In genomic region chr14:75215520-75215919, GRCh38 we compare ENCODE assay signal across 22 cellular contexts.
"Had no signal": no experiment of that assay in that cellular context is flagged by ENCODE, and none has a peak within 500 bp of the region (broad histone marks: within the 10 kb centered on the region; RNA-seq: fewer than 3 reads in every experiment).

No MANE protein-coding gene starts in this region.

- ATAC-seq: foreskin keratinocyte; left colon; lower lobe of right lung; stimulated activated naive CD8-positive, alpha-beta T cell treated with anti-CD3 and anti-CD28 coated beads, Interleukin-15, Interleukin-2, amounts not matched to agents 100 U/mL and 50 U/mL, for 24 hours had no signal

- H3K4me1 Mint-ChIP-seq: endodermal cell had no signal

- DNase-seq: activated CD4-positive, alpha-beta memory T cell treated with anti-CD3 and anti-CD28 coated beads for 36 hours; activated CD4-positive, alpha-beta T cell treated with anti-CD3 and anti-CD28 coated beads for 1 hour; activated effector memory CD4-positive, alpha-beta T cell treated with Interleukin-2 at 50 U/mL for 16 hours; activated naive CD4-positive, alpha-beta T cell treated with anti-CD3 and anti-CD28 coated beads, Interleukin-2, amount 10 ng/mL, durations not matched to agents 7 days and 5 days; activated T-cell treated with anti-CD3 and anti-CD28 coated beads, Interleukin-2, amount 50 U/mL, for 1 hour; dorsolateral prefrontal cortex; endodermal cell; foreskin keratinocyte; hippocampal formation; islet precursor cell; left colon; lower lobe of right lung; occipital lobe; posterior cingulate gyrus; stimulated activated CD4-positive, alpha-beta T cell treated with anti-CD3 and anti-CD28 coated beads, Interleukin-12 subunit alpha, Interleukin-12 subunit beta, amount 100 ng/mL, for 4 hours; stimulated activated CD4-positive, alpha-beta T cell treated with anti-CD3 and anti-CD28 coated beads, Interleukin-1b, Interleukin-23, amount 100 ng/mL, for 48 hours; stimulated activated naive CD8-positive, alpha-beta T cell treated with anti-CD3 and anti-CD28 coated beads, Interleukin-15, Interleukin-2, amounts not matched to agents 100 U/mL and 50 U/mL, for 24 hours; substantia nigra; WERI-Rb-1 had no signal

- H3K27me3 ChIP-seq: dorsolateral prefrontal cortex, foreskin keratinocyte, tibial nerve had no signal

- H3K4me3 Mint-ChIP-seq: activated CD4-positive, alpha-beta memory T cell treated with anti-CD3 and anti-CD28 coated beads for 36 hours; activated naive CD4-positive, alpha-beta T cell treated with anti-CD3 and anti-CD28 coated beads, Interleukin-2, amount 10 ng/mL, durations not matched to agents 7 days and 5 days; endodermal cell had no signal

- H3K4me3 ChIP-seq: dorsolateral prefrontal cortex, lower lobe of right lung, tibial nerve had no signal

- H3K4me1 ChIP-seq: lower lobe of right lung, tibial nerve had no signal

- H3K9me3 Mint-ChIP-seq: activated CD4-positive, alpha-beta memory T cell treated with anti-CD3 and anti-CD28 coated beads for 36 hours; activated naive CD4-positive, alpha-beta T cell treated with anti-CD3 and anti-CD28 coated beads, Interleukin-2, amount 10 ng/mL, durations not matched to agents 7 days and 5 days; endodermal cell; T-helper 1 cell treated with Interleukin-12 subunit alpha and Interleukin-12 subunit beta and Interleukin-4 antibody, amounts not matched to agents 30 μg/mL and 1 μg/mL, for 36 hours had no signal

- H3K27me3 Mint-ChIP-seq: activated CD4-positive, alpha-beta memory T cell treated with anti-CD3 and anti-CD28 coated beads for 36 hours had no signal

- H3K36me3 ChIP-seq: lower lobe of right lung, tibial nerve, WERI-Rb-1 had no signal

- H3K27ac ChIP-seq: dorsolateral prefrontal cortex, epithelial cell of prostate, foreskin keratinocyte, lower lobe of right lung, WERI-Rb-1 had no signal

- H3K27ac Mint-ChIP-seq: activated CD4-positive, alpha-beta memory T cell treated with anti-CD3 and anti-CD28 coated beads for 36 hours; activated naive CD4-positive, alpha-beta T cell treated with anti-CD3 and anti-CD28 coated beads, Interleukin-2, amount 10 ng/mL, durations not matched to agents 7 days and 5 days; endodermal cell; T-helper 1 cell treated with Interleukin-12 subunit alpha and Interleukin-12 subunit beta and Interleukin-4 antibody, amounts not matched to agents 30 μg/mL and 1 μg/mL, for 36 hours had no signal

- H3K9me3 ChIP-seq: lower lobe of right lung, tibial nerve had no signal

- H3K36me3 Mint-ChIP-seq: activated CD4-positive, alpha-beta memory T cell treated with anti-CD3 and anti-CD28 coated beads for 36 hours; activated naive CD4-positive, alpha-beta T cell treated with anti-CD3 and anti-CD28 coated beads, Interleukin-2, amount 10 ng/mL, durations not matched to agents 7 days and 5 days had no signal
